ENCODE assay signal across 1 cellular context in the genomic region with DNA sequence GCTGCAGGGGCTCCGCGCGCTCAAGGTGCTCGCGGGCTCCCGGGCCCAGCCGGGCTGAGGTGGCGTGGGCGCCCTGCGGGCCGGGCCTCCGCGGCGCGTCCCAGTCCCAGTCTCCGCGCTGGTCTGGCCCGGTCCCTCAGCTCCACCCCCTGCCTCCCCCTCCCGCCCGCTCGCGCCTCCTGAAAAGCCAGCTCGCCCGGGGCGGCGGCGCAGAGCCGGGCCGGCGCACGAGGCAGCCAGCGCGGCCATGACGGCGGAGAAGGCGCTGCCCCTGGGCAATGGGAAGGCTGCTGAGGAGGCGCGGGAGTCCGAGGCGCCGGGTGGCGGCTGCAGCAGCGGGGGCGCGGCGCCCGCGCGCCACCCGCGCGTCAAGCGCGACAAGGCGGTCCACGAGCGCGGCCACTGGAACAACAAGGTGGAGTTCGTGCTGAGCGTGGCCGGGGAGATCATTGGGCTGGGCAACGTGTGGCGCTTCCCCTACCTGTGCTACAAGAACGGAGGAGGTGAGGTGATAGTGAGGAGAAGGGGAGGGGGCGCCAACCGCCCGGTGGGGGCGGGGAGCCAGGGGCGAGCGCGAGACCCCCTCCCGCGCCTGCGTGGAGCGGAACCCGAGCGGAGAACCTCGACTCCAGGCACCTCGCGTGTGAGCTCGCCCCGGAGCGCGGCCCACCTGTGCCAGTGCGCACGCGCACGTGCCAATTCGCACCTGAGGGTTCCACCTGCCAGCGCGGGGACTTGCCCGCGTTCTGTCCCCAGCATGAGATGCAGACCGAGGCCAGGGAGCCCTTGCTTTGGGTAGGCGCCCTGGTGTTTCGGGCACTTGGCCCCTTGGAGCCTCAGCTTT.
TF ChIP-seq lines count a peak whose summit lies in the region.

SLC6A11 (plus strand) TSS at position 210 of the 844 bp plus-strand sequence; CDS start at position 248, 38 bp downstream.

TF ChIP-seq in H1, 55 proteins besides CTCF, POLR2A, EP300 and RAD21 (continued from another document):
- TF ChIP-seq, protein P1, sequence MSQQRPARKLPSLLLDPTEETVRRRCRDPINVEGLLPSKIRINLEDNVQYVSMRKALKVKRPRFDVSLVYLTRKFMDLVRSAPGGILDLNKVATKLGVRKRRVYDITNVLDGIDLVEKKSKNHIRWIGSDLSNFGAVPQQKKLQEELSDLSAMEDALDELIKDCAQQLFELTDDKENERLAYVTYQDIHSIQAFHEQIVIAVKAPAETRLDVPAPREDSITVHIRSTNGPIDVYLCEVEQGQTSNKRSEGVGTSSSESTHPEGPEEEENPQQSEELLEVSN (IDR thresholded peaks at IDR 0.05), result peak; percentile 98
- TF ChIP-seq SUZ12 (IDR thresholded peaks at IDR 0.05; ENCODE audit: low read length) (peak; percentile 68), KDM4A (IDR thresholded peaks at IDR 0.05; ENCODE audit: low read depth, low read length, severe bottlenecking) (peak; percentile 98), YY1 (IDR thresholded peaks at IDR 0.05; ENCODE audit: low read depth, low read length) (peak; percentile 82), NRF1 (IDR thresholded peaks at IDR 0.05; ENCODE audit: low read depth, low read length) (peak; percentile 29), CREB1 (IDR thresholded peaks at IDR 0.05) (no peak), RNF2 (IDR thresholded peaks at IDR 0.05; ENCODE audit: borderline replicate concordance, low read depth, low read length, missing control alignments, poor library complexity, severe bottlenecking) (peak; percentile 64), TAF1 (IDR thresholded peaks at IDR 0.05; ENCODE audit: low read depth, low read length) (0 out of 2 replicates have a peak, but pooled peaks have one; percentile 37)
- TF ChIP-seq, protein P2, sequence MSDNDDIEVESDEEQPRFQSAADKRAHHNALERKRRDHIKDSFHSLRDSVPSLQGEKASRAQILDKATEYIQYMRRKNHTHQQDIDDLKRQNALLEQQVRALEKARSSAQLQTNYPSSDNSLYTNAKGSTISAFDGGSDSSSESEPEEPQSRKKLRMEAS (IDR thresholded peaks at IDR 0.05), result peak; percentile 100
